Comparison of ENCODE assay signal across 9 cellular contexts in genomic region chr14:63204407-63205280, GRCh38. TPM values are rescaled to one million over a fixed set of nuclear protein-coding genes. Genes with fewer than 3 reads are reported as not detected.
DNase-seq lines count a peak whose midpoint lies in the region; ATAC-seq and TF ChIP-seq lines count a peak whose summit lies in the region.
"Had no signal": no experiment of that assay in that cellular context is flagged by ENCODE, and none has a peak within 500 bp of the region (broad histone marks: within the 10 kb centered on the region; RNA-seq: fewer than 3 reads in every experiment).

TSS of gene RHOJ (plus strand) at chr14:63204443. CDS start at chr14:63204870, 427 bp downstream.

- H3K27me3 ChIP-seq in heart right ventricle = no peaks in the 10 kb centered on the region

- no peak within 1 kb of the TSS for H3K27ac Mint-ChIP-seq in progenitor cell of endocrine pancreas

- H3K4me1 Mint-ChIP-seq in progenitor cell of endocrine pancreas (ENCODE audit: low read depth) = no peaks in the 10 kb centered on the region

- H3K4me3 ChIP-seq in WI38 (ENCODE audit: low read depth, low read length) = peak within 1 kb of the TSS; percentile 50
- peak within 1 kb of the TSS; percentile 44 to 70 (median 60) for H3K4me3 ChIP-seq in heart right ventricle
- H3K4me3 ChIP-seq in retinal pigment epithelial cell (ENCODE audit: low read length) = peak within 1 kb of the TSS; percentile 57

- H3K27ac ChIP-seq in heart right ventricle = peak within 1 kb of the TSS; percentile 75 to 98 (median 93)

- H3K27me3 Mint-ChIP-seq in progenitor cell of endocrine pancreas = peaks cover 13% of the 10 kb centered on the region

- ATAC-seq in heart right ventricle = peak; percentile 3 to 44 (median 32)
- ATAC-seq in HG03469 (IDR thresholded peaks at IDR 0.05; ENCODE audit: unreplicated experiment) = no peak

- no peaks in the 10 kb centered on the region for H3K9me3 ChIP-seq in heart right ventricle

- H3K9me3 Mint-ChIP-seq in progenitor cell of endocrine pancreas (ENCODE audit: low read depth) = no peaks in the 10 kb centered on the region

- DNase-seq in GM04503 (ENCODE audit: low read depth) (peak; percentile 1), heart right ventricle (peak; percentile 14 to 16), retinal pigment epithelial cell (ENCODE audit: low read depth) (no peak), activated T-cell treated with anti-CD3 and anti-CD28 coated beads for 4 hours (no peak), progenitor cell of endocrine pancreas (ENCODE audit: low spot score, unreplicated experiment) (no peak)
- DNase-seq in activated T-cell treated with anti-CD3 and anti-CD28 coated beads, Interleukin-2, amount 50 U/mL, for 48 hours = no peak

- WGBS in heart right ventricle, 2 donors = 21 to 23% methylated on average over 23 of the region's 23 CpGs

- H3K4me1 ChIP-seq in heart right ventricle = peaks cover 0 to 49% (median 14%) of the 10 kb centered on the region in 9 donors

- intact Hi-C loops in heart right ventricle (cut with DNase I) = loop anchor here in 1 of 10 donors (2.0 kb wide), 1 partner anchor 68 kb away; no protein-coding TSS in a partner anchor

- no peak within 1 kb of the TSS for H3K4me3 Mint-ChIP-seq in progenitor cell of endocrine pancreas (ENCODE audit: low read depth)

- no peaks in the 10 kb centered on the region for H3K36me3 Mint-ChIP-seq in progenitor cell of endocrine pancreas (ENCODE audit: insufficient read depth)

- TF ChIP-seq CTCF in WI38 (IDR thresholded peaks at IDR 0.05; ENCODE audit: low read depth, low read length) (no peak), heart right ventricle (IDR thresholded peaks at IDR 0.05) (no peak), retinal pigment epithelial cell (conservative IDR thresholded peaks at IDR 0.05; ENCODE audit: low read depth, low read length) (no peak), progenitor cell of endocrine pancreas (IDR thresholded peaks at IDR 0.05; ENCODE audit: unreplicated experiment) (no peak)

- H3K36me3 ChIP-seq in heart right ventricle = no peaks in the 10 kb centered on the region

RNA-seq across cellular contexts. Expression of gene RHOJ, which starts in this region (rescaled TPM):
- total RNA-seq in heart right ventricle = 10 to 100 TPM in 8 of 10 donors, 1 to 10 TPM in 2; 7.5 to 19.0 (median 11.5) TPM
- polyA plus RNA-seq in heart right ventricle = 10 to 100 TPM; 12.9 to 19.8 TPM
- total RNA-seq in progenitor cell of endocrine pancreas = 1.8 and 1.9 TPM in 2 replicates
- total RNA-seq: T-helper 2 cell treated with Interferon-gamma antibody and Interleukin-4, amounts not matched to agents 100 ng/mL and 5 ng/mL, for 36 hours had no signal

Comparison
In these comparisons a context has a peak if more than half of its experiments do, and no peak if none do; other contexts are left out.
1. DNase-seq: peak in GM04503 (single experiment) and heart right ventricle (2 of 2); none in retinal pigment epithelial cell (single experiment), activated T-cell treated with anti-CD3 and anti-CD28 coated beads for 4 hours (single experiment), activated T-cell treated with anti-CD3 and anti-CD28 coated beads, Interleukin-2, amount 50 U/mL, for 48 hours (0 of 2) and progenitor cell of endocrine pancreas (single experiment).
2. Peak in every context shown above with its lines, with median percentiles within 50 percentile points of each other: H3K4me3 ChIP-seq.